Comparison of ENCODE assay signal across 19 cellular contexts in genomic region chr10:130763491-130763890, GRCh38.
DNase-seq lines count a peak whose midpoint lies in the region; ATAC-seq and TF ChIP-seq lines count a peak whose summit lies in the region.
"Had no signal": no experiment of that assay in that cellular context is flagged by ENCODE, and none has a peak within 500 bp of the region (broad histone marks: within the 10 kb centered on the region; RNA-seq: fewer than 3 reads in every experiment).

No MANE protein-coding gene starts in this region.

- H3K27me3 Mint-ChIP-seq in endodermal cell (ENCODE audit: insufficient read depth): peaks cover 6% of the 10 kb centered on the region
- H3K27me3 Mint-ChIP-seq in T-cell: peaks cover 0 to 8% of the 10 kb centered on the region in 2 donors

- no peak for TF ChIP-seq EP300 in suprapubic skin (IDR thresholded peaks at IDR 0.05)

- DNase-seq in NB4 (ENCODE audit: low read depth) (peak; percentile 16), endodermal cell (no peak), mesenteric fat pad (ENCODE audit: low spot score) (peak; percentile 59), suprapubic skin (ENCODE audit: low spot score in 2 of 2) (peak; percentile 29 to 34), DMS53 (lab: John Stamatoyannopoulos, UW) (no peak), HT-29 (ENCODE audit: low spot score) (no peak), T-cell (no peak)
- DNase-seq: ACHN; CD4-positive, alpha-beta memory T cell; DND-41; EL; GM23248; H7; IMR-90 had no signal

- H3K27ac Mint-ChIP-seq in endodermal cell: no peak overlapping the region
- no peak overlapping the region for H3K27ac Mint-ChIP-seq in T-cell
- H3K27ac Mint-ChIP-seq: CD4-positive, alpha-beta memory T cell had no signal

- WGBS in endodermal cell (ENCODE audit: insufficient coverage in 1 of 2, insufficient read length in 1 of 2), 2 experiments: 86 to 89% methylated on average over 1 to 4 of the region's 4 CpGs
- whole genome bisulfite sequencing in suprapubic skin: 74% methylated on average over 4 of the region's 4 CpGs

- no peak for ATAC-seq in HG02870 (IDR thresholded peaks at IDR 0.05; ENCODE audit: unreplicated experiment)
- ATAC-seq in T-cell (replicated peaks in 1 of 4): no peak
- ATAC-seq: GM12878, K562 had no signal

- H3K36me3 ChIP-seq in endodermal cell (ENCODE audit: control insufficient read depth, insufficient read depth, low read length): no peaks in the 10 kb centered on the region
- H3K36me3 ChIP-seq in suprapubic skin: no peaks in the 10 kb centered on the region

- H3K27ac ChIP-seq in endodermal cell (ENCODE audit: low read depth, low read length) (no peak overlapping the region), suprapubic skin (no peak overlapping the region)
- H3K27ac ChIP-seq: C4-2B, GM23248, HL-60 had no signal

- H3K4me3 Mint-ChIP-seq in endodermal cell: no peak overlapping the region
- H3K4me3 Mint-ChIP-seq in T-cell: no peak overlapping the region
- H3K4me3 Mint-ChIP-seq: CD4-positive, alpha-beta memory T cell had no signal

- H3K4me1 ChIP-seq in endodermal cell (ENCODE audit: control insufficient read depth, insufficient read depth, low read length) (no peaks in the 10 kb centered on the region), suprapubic skin (no peaks in the 10 kb centered on the region)

- H3K36me3 Mint-ChIP-seq in endodermal cell (ENCODE audit: low read depth) (no peaks in the 10 kb centered on the region), T-cell (no peaks in the 10 kb centered on the region)
- H3K36me3 Mint-ChIP-seq: CD4-positive, alpha-beta memory T cell had no signal

- H3K9me3 Mint-ChIP-seq in endodermal cell (peaks cover 32% of the 10 kb centered on the region), T-cell (peaks cover 3 to 9% (median 5%) of the 10 kb centered on the region in 3 donors)

- H3K4me3 ChIP-seq in NB4 (ENCODE audit: low read depth, low read length): no peak overlapping the region
- H3K4me3 ChIP-seq in endodermal cell (ENCODE audit: low read length): no peak overlapping the region
- no peak overlapping the region for H3K4me3 ChIP-seq in suprapubic skin
- H3K4me3 ChIP-seq: GM12878, GM23248, K562 had no signal

- TF ChIP-seq POLR2A in NB4 (IDR thresholded peaks at IDR 0.05; ENCODE audit: extremely low read depth, insufficient read length): no peak
- TF ChIP-seq POLR2A in suprapubic skin (IDR thresholded peaks at IDR 0.05): no peak

- POLR2A ChIA-PET in T-cell (lab: Charles Lee): no interaction called here

- H3K9me3 ChIP-seq in endodermal cell (ENCODE audit: control insufficient read depth, low read length): peaks cover 8% of the 10 kb centered on the region
- peaks cover 14% of the 10 kb centered on the region for H3K9me3 ChIP-seq in suprapubic skin

- CTCF ChIA-PET in T-cell (lab: Charles Lee): no interaction called here

- no peaks in the 10 kb centered on the region for H3K4me1 Mint-ChIP-seq in endodermal cell
- H3K4me1 Mint-ChIP-seq in T-cell: no peaks in the 10 kb centered on the region
- H3K4me1 Mint-ChIP-seq: CD4-positive, alpha-beta memory T cell had no signal

- H3K27me3 ChIP-seq in endodermal cell (ENCODE audit: control insufficient read depth, insufficient read depth, low read length, poor library complexity, severe bottlenecking) (no peaks in the 10 kb centered on the region), suprapubic skin (peaks cover 6% of the 10 kb centered on the region)

- TF ChIP-seq CTCF in NB4 (IDR thresholded peaks at IDR 0.05; ENCODE audit: low read depth, low read length): peak; percentile 14
- TF ChIP-seq CTCF in endodermal cell (conservative IDR thresholded peaks at IDR 0.05): peak; percentile 32
- no peak for TF ChIP-seq CTCF in suprapubic skin (IDR thresholded peaks at IDR 0.05)

- no peak overlapping the region for H3K9ac ChIP-seq in endodermal cell (ENCODE audit: extremely low read depth, low read length, poor library complexity, severe bottlenecking)
- H3K9ac ChIP-seq: GM23248 had no signal

Comparison
In these comparisons a context has a peak if more than half of its experiments do, and no peak if none do; other contexts are left out.
1. DNase-seq: peak in NB4 (single experiment), mesenteric fat pad (single experiment) and suprapubic skin (2 of 2); none in endodermal cell (single experiment), DMS53 (single experiment), HT-29 (single experiment) and T-cell (0 of 34).
2. CTCF ChIP-seq: peak in NB4 (single experiment) and endodermal cell (single experiment); none in suprapubic skin (0 of 2).